Comparison of ENCODE assay signal across 1 cellular context in the genomic region with DNA sequence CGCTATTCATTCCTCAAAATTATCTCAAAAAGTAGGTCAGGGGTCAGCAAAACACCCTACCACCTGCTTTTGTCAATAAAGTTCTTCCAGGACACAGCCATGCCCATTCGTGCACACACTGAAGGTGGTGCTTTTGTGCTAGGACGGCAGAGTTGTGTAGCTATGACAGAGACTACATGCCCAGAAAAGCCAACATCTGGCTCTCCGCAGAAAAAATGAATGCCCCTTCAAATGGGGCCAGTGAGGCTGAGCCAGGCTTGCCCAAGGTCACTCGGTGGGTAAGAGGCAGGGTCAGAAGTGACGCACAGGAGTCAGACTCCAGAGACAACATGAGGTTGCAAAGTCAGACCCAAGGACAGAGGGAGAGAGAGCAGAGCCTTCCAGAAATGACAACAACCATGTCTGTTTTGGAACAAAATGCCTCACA.
TF ChIP-seq lines count a peak whose summit lies in the region.

No MANE protein-coding gene starts in this region.

TF ChIP-seq in K562, 482 proteins besides CTCF, POLR2A, EP300 and RAD21 (continued from another document):
- TF ChIP-seq, protein P1, sequence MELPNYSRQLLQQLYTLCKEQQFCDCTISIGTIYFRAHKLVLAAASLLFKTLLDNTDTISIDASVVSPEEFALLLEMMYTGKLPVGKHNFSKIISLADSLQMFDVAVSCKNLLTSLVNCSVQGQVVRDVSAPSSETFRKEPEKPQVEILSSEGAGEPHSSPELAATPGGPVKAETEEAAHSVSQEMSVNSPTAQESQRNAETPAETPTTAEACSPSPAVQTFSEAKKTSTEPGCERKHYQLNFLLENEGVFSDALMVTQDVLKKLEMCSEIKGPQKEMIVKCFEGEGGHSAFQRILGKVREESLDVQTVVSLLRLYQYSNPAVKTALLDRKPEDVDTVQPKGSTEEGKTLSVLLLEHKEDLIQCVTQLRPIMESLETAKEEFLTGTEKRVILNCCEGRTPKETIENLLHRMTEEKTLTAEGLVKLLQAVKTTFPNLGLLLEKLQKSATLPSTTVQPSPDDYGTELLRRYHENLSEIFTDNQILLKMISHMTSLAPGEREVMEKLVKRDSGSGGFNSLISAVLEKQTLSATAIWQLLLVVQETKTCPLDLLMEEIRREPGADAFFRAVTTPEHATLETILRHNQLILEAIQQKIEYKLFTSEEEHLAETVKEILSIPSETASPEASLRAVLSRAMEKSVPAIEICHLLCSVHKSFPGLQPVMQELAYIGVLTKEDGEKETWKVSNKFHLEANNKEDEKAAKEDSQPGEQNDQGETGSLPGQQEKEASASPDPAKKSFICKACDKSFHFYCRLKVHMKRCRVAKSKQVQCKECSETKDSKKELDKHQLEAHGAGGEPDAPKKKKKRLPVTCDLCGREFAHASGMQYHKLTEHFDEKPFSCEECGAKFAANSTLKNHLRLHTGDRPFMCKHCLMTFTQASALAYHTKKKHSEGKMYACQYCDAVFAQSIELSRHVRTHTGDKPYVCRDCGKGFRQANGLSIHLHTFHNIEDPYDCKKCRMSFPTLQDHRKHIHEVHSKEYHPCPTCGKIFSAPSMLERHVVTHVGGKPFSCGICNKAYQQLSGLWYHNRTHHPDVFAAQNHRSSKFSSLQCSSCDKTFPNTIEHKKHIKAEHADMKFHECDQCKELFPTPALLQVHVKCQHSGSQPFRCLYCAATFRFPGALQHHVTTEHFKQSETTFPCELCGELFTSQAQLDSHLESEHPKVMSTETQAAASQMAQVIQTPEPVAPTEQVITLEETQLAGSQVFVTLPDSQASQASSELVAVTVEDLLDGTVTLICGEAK (IDR thresholded peaks at IDR 0.05): peak; percentile 66; the same call in 1 of the 2 replicates
- TF ChIP-seq, protein P1 (CRISPR knock-in tag; IDR thresholded peaks at IDR 0.05): no peak
- TF ChIP-seq SIN3A (IDR thresholded peaks at IDR 0.05; ENCODE audit: borderline replicate concordance in 2 of 2, control insufficient read depth in 1 of 2, low read depth in 2 of 2, low read length in 2 of 2): no peak
- TF ChIP-seq NR2C2 (CRISPR knock-in tag; IDR thresholded peaks at IDR 0.05): no peak
- TF ChIP-seq NR2C2 (tag; IDR thresholded peaks at IDR 0.05): peak; percentile 14; the same call in 1 of the 2 replicates
- no peak for TF ChIP-seq ZNF699 (CRISPR knock-in tag; IDR thresholded peaks at IDR 0.05; ENCODE audit: insufficient replicate concordance)
- no peak for TF ChIP-seq TEAD1 (CRISPR knock-in tag; IDR thresholded peaks at IDR 0.05)
- no peak for TF ChIP-seq ZNF436 (CRISPR knock-in tag; IDR thresholded peaks at IDR 0.05)
- no peak for TF ChIP-seq MTF1 (CRISPR knock-in tag; IDR thresholded peaks at IDR 0.05; ENCODE audit: borderline replicate concordance)
- TF ChIP-seq NFE2 (IDR thresholded peaks at IDR 0.05; ENCODE audit: low read depth): no peak
- no peak for TF ChIP-seq EHMT2 (IDR thresholded peaks at IDR 0.05)
- TF ChIP-seq, protein P2, sequence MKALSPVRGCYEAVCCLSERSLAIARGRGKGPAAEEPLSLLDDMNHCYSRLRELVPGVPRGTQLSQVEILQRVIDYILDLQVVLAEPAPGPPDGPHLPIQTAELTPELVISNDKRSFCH (CRISPR knock-in tag; IDR thresholded peaks at IDR 0.05): no peak
- TF ChIP-seq, protein P2 (tag; IDR thresholded peaks at IDR 0.05): no peak
- no peak for TF ChIP-seq SP2 (IDR thresholded peaks at IDR 0.05; ENCODE audit: extremely low read depth, low read depth, low read length, poor library complexity, severe bottlenecking)
- TF ChIP-seq, protein P3, sequence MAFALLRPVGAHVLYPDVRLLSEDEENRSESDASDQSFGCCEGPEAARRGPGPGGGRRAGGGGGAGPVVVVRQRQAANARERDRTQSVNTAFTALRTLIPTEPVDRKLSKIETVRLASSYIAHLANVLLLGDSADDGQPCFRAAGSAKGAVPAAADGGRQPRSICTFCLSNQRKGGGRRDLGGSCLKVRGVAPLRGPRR (CRISPR knock-in tag; IDR thresholded peaks at IDR 0.05): no peak
- TF ChIP-seq, protein P4, sequence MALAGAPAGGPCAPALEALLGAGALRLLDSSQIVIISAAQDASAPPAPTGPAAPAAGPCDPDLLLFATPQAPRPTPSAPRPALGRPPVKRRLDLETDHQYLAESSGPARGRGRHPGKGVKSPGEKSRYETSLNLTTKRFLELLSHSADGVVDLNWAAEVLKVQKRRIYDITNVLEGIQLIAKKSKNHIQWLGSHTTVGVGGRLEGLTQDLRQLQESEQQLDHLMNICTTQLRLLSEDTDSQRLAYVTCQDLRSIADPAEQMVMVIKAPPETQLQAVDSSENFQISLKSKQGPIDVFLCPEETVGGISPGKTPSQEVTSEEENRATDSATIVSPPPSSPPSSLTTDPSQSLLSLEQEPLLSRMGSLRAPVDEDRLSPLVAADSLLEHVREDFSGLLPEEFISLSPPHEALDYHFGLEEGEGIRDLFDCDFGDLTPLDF (CRISPR knock-in tag; IDR thresholded peaks at IDR 0.05): no peak
- no peak for TF ChIP-seq MCM3 (IDR thresholded peaks at IDR 0.05)
